ENCODE assay signal across 7 cellular contexts in genomic region chr14:68695326-68695768, GRCh38.
A peak's percentile ranks its signal among the peaks of the same experiment; 100 is the strongest.
DNase-seq lines count a peak whose midpoint lies in the region; ATAC-seq, FAIRE-seq and TF ChIP-seq lines count a peak whose summit lies in the region.

No MANE protein-coding gene starts in this region.

- WGBS in pancreas, 2 donors: 90 to 92% methylated on average over 7 of the region's 7 CpGs

- intact Hi-C loops in pancreas (cut with DNase I): no loop called here

- no peaks in the 10 kb centered on the region for H3K27me3 ChIP-seq in pancreas

- H3K36me3 ChIP-seq in pancreas: no peaks in the 10 kb centered on the region

- peak; percentile 84 for DNase-seq in GM18507 (ENCODE audit: extremely low spot score, insufficient read length, low read depth)
- peak; percentile 100 for DNase-seq in M059J (ENCODE audit: low read depth)
- DNase-seq in cardiac fibroblast (ENCODE audit: low read depth in 2 of 2): peak; percentile 98 to 100
- DNase-seq in pancreas: no peak
- DNase-seq in stimulated activated naive CD4-positive, alpha-beta T cell treated with Interleukin-2 at 50 U/mL for 16 hours (lab: John Stamatoyannopoulos, UW): no peak
- no peak for DNase-seq in HuH-7.5 (ENCODE audit: low spot score)

- H3K9me3 ChIP-seq in pancreas: no peaks in the 10 kb centered on the region

- no peak overlapping the region for H3K27ac ChIP-seq in pancreas

- no peaks in the 10 kb centered on the region for H3K4me1 ChIP-seq in pancreas

- peak; percentile 77 for ATAC-seq in GM21825 (IDR thresholded peaks at IDR 0.05; ENCODE audit: unreplicated experiment)
- ATAC-seq in pancreas: peak in 3 of 4 donors; percentile 36 to 73 (median 45)

- no peak overlapping the region for H3K4me3 ChIP-seq in cardiac fibroblast (replicated peaks in 1 of 2; ENCODE audit: low read depth in 2 of 2, low read length in 2 of 2)
- no peak overlapping the region for H3K4me3 ChIP-seq in pancreas

- FAIRE-seq in GM18507 (lab: Jason Lieb, UNC) (peak; percentile 99), pancreas (lab: Jason Lieb, UNC) (no peak)

- TF ChIP-seq CTCF in cardiac fibroblast (IDR thresholded peaks at IDR 0.05; ENCODE audit: low read depth, low read length) (no peak), pancreas (IDR thresholded peaks at IDR 0.05) (no peak)

Comparison
In these comparisons a context has a peak if more than half of its experiments do, and no peak if none do; other contexts are left out.
1. DNase-seq: peak in GM18507 (single experiment), M059J (single experiment) and cardiac fibroblast (2 of 2); none in pancreas (0 of 6), stimulated activated naive CD4-positive, alpha-beta T cell treated with Interleukin-2 at 50 U/mL for 16 hours (single experiment) and HuH-7.5 (single experiment).